ENCODE assay signal across 1 cellular context in the genomic region with DNA sequence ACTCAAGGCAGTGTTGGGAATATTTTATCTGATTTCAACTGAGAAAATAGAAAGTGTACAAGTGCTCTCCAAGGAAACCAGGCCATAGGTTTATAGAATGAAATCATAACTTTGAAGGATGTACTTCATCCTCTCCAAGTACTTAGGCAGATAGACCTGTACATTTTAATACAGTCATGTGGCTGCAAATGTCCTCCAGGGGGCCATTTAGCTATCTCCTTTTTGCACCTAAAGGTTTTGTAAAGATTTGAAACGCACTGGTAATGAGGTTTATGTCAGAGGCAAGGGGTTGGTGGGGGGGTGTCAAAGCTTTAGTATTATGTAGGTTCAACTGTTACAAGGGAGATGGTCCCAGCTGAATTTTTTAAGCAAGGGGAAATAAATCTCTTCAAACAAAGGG.
TF ChIP-seq lines count a peak whose summit lies in the region.

No MANE protein-coding gene starts in this region.

TF ChIP-seq in liver, 16 proteins besides CTCF, POLR2A, EP300 and RAD21:
- no peak for TF ChIP-seq ZBTB33 (IDR thresholded peaks at IDR 0.05)
- TF ChIP-seq HNF4G (IDR thresholded peaks at IDR 0.05) = no peak
- TF ChIP-seq YY1 (IDR thresholded peaks at IDR 0.05) = no peak
- TF ChIP-seq FOXA2 (IDR thresholded peaks at IDR 0.05) = no peak
- TF ChIP-seq FOXA1 (IDR thresholded peaks at IDR 0.05) = no peak
- no peak for TF ChIP-seq EGR1 (IDR thresholded peaks at IDR 0.05; ENCODE audit: low read depth in 2 of 2)
- TF ChIP-seq JUND (IDR thresholded peaks at IDR 0.05) = no peak
- TF ChIP-seq SP1 (IDR thresholded peaks at IDR 0.05) = no peak
- no peak for TF ChIP-seq REST (IDR thresholded peaks at IDR 0.05)
- no peak for TF ChIP-seq RXRA (IDR thresholded peaks at IDR 0.05)
- no peak for TF ChIP-seq GABPA (IDR thresholded peaks at IDR 0.05 in 1 of 2, conservative IDR thresholded peaks at IDR 0.05 in 1 of 2)
- no peak for TF ChIP-seq TAF1 (conservative IDR thresholded peaks at IDR 0.05)
- no peak for TF ChIP-seq HNF4A (conservative IDR thresholded peaks at IDR 0.05)
- no peak for TF ChIP-seq MAX (IDR thresholded peaks at IDR 0.05)
- TF ChIP-seq, protein P1, sequence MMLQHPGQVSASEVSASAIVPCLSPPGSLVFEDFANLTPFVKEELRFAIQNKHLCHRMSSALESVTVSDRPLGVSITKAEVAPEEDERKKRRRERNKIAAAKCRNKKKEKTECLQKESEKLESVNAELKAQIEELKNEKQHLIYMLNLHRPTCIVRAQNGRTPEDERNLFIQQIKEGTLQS (IDR thresholded peaks at IDR 0.05) = no peak
- TF ChIP-seq NR2F2 (IDR thresholded peaks at IDR 0.05) = no peak
